Comparison of ENCODE assay signal across 10 cellular contexts in genomic region chr1:21323091-21323490, GRCh38. TPM values are rescaled to one million over a fixed set of nuclear protein-coding genes. Genes with fewer than 3 reads are reported as not detected.
A peak's percentile ranks its signal among the peaks of the same experiment; 100 is the strongest.
DNase-seq lines count a peak whose midpoint lies in the region; ATAC-seq and TF ChIP-seq lines count a peak whose summit lies in the region.
"Had no signal": no experiment of that assay in that cellular context is flagged by ENCODE, and none has a peak within 500 bp of the region (broad histone marks: within the 10 kb centered on the region; RNA-seq: fewer than 3 reads in every experiment).

No MANE protein-coding gene starts in this region.

- H3K4me1 ChIP-seq in lung (ENCODE audit: control insufficient read depth in 2 of 2, insufficient read depth in 2 of 2, low read length in 2 of 2) = peaks cover 24 to 47% of the 10 kb centered on the region in 2 donors
- H3K4me1 ChIP-seq in upper lobe of right lung = peaks cover 75% of the 10 kb centered on the region

- no peak for DNase-seq in activated naive CD4-positive, alpha-beta T cell treated with anti-CD3 and anti-CD28 coated beads, Interleukin-2, amount 50 U/mL, for 16 hours
- DNase-seq in lung (ENCODE audit: low spot score) (no peak), upper lobe of right lung (no peak), ecto neural progenitor cell (ENCODE audit: low spot score) (no peak)
- DNase-seq: NCI-H526 had no signal

- 52 to 70% methylated on average over 7 of the region's 7 CpGs for WGBS in lung, 2 donors

- intact Hi-C loops in upper lobe of right lung (cut with DNase I) = no loop called here

- no peak overlapping the region for H3K4me3 ChIP-seq in lung
- H3K4me3 ChIP-seq in upper lobe of right lung = no peak overlapping the region

- ATAC-seq in lung (ENCODE audit: insufficient read depth, low FRiP score) (no peak), upper lobe of right lung (no peak), HG03520 (IDR thresholded peaks at IDR 0.05; ENCODE audit: unreplicated experiment) (no peak), GM18909 (IDR thresholded peaks at IDR 0.05; ENCODE audit: poor library complexity, unreplicated experiment) (no peak)

- H3K4me1 Mint-ChIP-seq in activated naive CD4-positive, alpha-beta T cell treated with anti-CD3 and anti-CD28 coated beads, Interleukin-2, amount 50 U/mL, for 24 hours = peaks cover 80% of the 10 kb centered on the region
- H3K4me1 Mint-ChIP-seq in brain = peaks cover 93% of the 10 kb centered on the region

- H3K27ac ChIP-seq in lung (ENCODE audit: low read depth in 1 of 2, low read length in 1 of 2) (peak overlapping the region; percentile 45 to 55), upper lobe of right lung (peak overlapping the region; percentile 85)
- H3K27ac ChIP-seq: C4-2B had no signal

- no peaks in the 10 kb centered on the region for H3K9me3 ChIP-seq in lung (ENCODE audit: control insufficient read depth in 2 of 2, insufficient read depth in 1 of 2, low read length in 1 of 2)
- no peaks in the 10 kb centered on the region for H3K9me3 ChIP-seq in upper lobe of right lung

- H3K27me3 Mint-ChIP-seq in activated naive CD4-positive, alpha-beta T cell treated with anti-CD3 and anti-CD28 coated beads, Interleukin-2, amount 50 U/mL, for 24 hours = no peaks in the 10 kb centered on the region
- H3K27me3 Mint-ChIP-seq in brain = no peaks in the 10 kb centered on the region

- no peaks in the 10 kb centered on the region for H3K27me3 ChIP-seq in lung (ENCODE audit: control insufficient read depth, insufficient read depth)
- H3K27me3 ChIP-seq in upper lobe of right lung = no peaks in the 10 kb centered on the region

- no peaks in the 10 kb centered on the region for H3K9me3 Mint-ChIP-seq in activated naive CD4-positive, alpha-beta T cell treated with anti-CD3 and anti-CD28 coated beads, Interleukin-2, amount 50 U/mL, for 24 hours
- peaks cover 0 to 2% (median 0%) of the 10 kb centered on the region in 5 experiments for H3K9me3 Mint-ChIP-seq in brain

- peaks cover 6% of the 10 kb centered on the region for H3K36me3 Mint-ChIP-seq in activated naive CD4-positive, alpha-beta T cell treated with anti-CD3 and anti-CD28 coated beads, Interleukin-2, amount 50 U/mL, for 24 hours
- no peaks in the 10 kb centered on the region for H3K36me3 Mint-ChIP-seq in brain

- TF ChIP-seq CTCF in brain (conservative IDR thresholded peaks at IDR 0.05) (no peak), lung (IDR thresholded peaks at IDR 0.05; ENCODE audit: control extremely low read depth, extremely low read depth) (no peak), upper lobe of right lung (IDR thresholded peaks at IDR 0.05) (no peak)

- H3K36me3 ChIP-seq in lung (ENCODE audit: control insufficient read depth in 2 of 2, insufficient read depth in 2 of 2, low read length in 2 of 2) (no peaks in the 10 kb centered on the region), upper lobe of right lung (no peaks in the 10 kb centered on the region)

- peak overlapping the region; percentile 85 for H3K27ac Mint-ChIP-seq in activated naive CD4-positive, alpha-beta T cell treated with anti-CD3 and anti-CD28 coated beads, Interleukin-2, amount 50 U/mL, for 24 hours
- peak overlapping the region in 3 of 5 experiments; percentile 83 to 98 (median 94) for H3K27ac Mint-ChIP-seq in brain

- no peak overlapping the region for H3K4me3 Mint-ChIP-seq in activated naive CD4-positive, alpha-beta T cell treated with anti-CD3 and anti-CD28 coated beads, Interleukin-2, amount 50 U/mL, for 24 hours
- H3K4me3 Mint-ChIP-seq in brain = peak overlapping the region in 1 of 5 experiments; percentile 68

RNA-seq across cellular contexts. Expression of gene ECE1, which starts 32.8 kb away (rescaled TPM):
- 70.1 TPM for polyA plus RNA-seq in brain (ENCODE audit: insufficient read depth, low read depth, low replicate concordance)
- total RNA-seq in lung = 100 to 1,000 TPM; 105 to 129 TPM
- polyA plus RNA-seq in lung = 100 to 1,000 TPM in 1 of 2 donors, 10 to 100 TPM in 1; 55.7 to 104 TPM
- total RNA-seq in upper lobe of right lung = 108 TPM
